Comparison of ENCODE assay signal across 26 cellular contexts in genomic region chr10:119320981-119321380, GRCh38.
DNase-seq lines count a peak whose midpoint lies in the region; ATAC-seq, FAIRE-seq and TF ChIP-seq lines count a peak whose summit lies in the region.
"Had no signal": no experiment of that assay in that cellular context is flagged by ENCODE, and none has a peak within 500 bp of the region (broad histone marks: within the 10 kb centered on the region; RNA-seq: fewer than 3 reads in every experiment).

No MANE protein-coding gene starts in this region.

- no peak for TF ChIP-seq POLR2A in GM12891 (IDR thresholded peaks at IDR 0.05; ENCODE audit: low read depth, low read length)

- H3K36me3 ChIP-seq in A673 (ENCODE audit: insufficient read depth, low read length, poor library complexity, severe bottlenecking) = no peaks in the 10 kb centered on the region
- H3K36me3 ChIP-seq in naive thymus-derived CD4-positive, alpha-beta T cell (ENCODE audit: control insufficient read depth in 2 of 3, insufficient read depth in 3 of 3, low read length in 3 of 3) = no peaks in the 10 kb centered on the region

- no peaks in the 10 kb centered on the region for H3K27me3 Mint-ChIP-seq in activated B cell treated with CpG ODN at 0.5 μM for 24 hours
- no peaks in the 10 kb centered on the region for H3K27me3 Mint-ChIP-seq in naive thymus-derived CD4-positive, alpha-beta T cell
- H3K27me3 Mint-ChIP-seq: activated naive CD4-positive, alpha-beta T cell treated with anti-CD3 and anti-CD28 coated beads, Interleukin-2, amount 50 U/mL, for 24 hours; CD4-positive, CD25-positive, alpha-beta regulatory T cell had no signal

- H3K4me3 Mint-ChIP-seq in activated B cell treated with CpG ODN at 0.5 μM for 24 hours = no peak overlapping the region
- no peak overlapping the region for H3K4me3 Mint-ChIP-seq in naive thymus-derived CD4-positive, alpha-beta T cell
- H3K4me3 Mint-ChIP-seq: activated naive CD4-positive, alpha-beta T cell treated with anti-CD3 and anti-CD28 coated beads, Interleukin-2, amount 50 U/mL, for 24 hours; CD4-positive, CD25-positive, alpha-beta regulatory T cell; dendritic cell treated with granulocyte-macrophage colony-stimulating factor and Interleukin-4, amounts not matched to agents 40 ng/mL and 50 ng/mL, for 4 days; stimulated activated effector memory CD8-positive, alpha-beta T cell treated with anti-CD3 and anti-CD28 coated beads, Interleukin-12 subunit alpha, Interleukin-12 subunit beta, amount 100 ng/mL, for 72 hours had no signal

- CTCF ChIA-PET in A673 (lab: Charles Lee) (interaction anchor here (1.1 kb wide), 1 partner anchor 122 kb away, joined by 3 read pairs; no protein-coding TSS in a partner anchor), activated B cell treated with CpG ODN at 0.5 μM for 24 hours (lab: Charles Lee) (interaction anchor here (1.3 kb wide), 1 partner anchor 110 kb away, joined by 3 read pairs; no protein-coding TSS in a partner anchor)
- CTCF ChIA-PET in naive thymus-derived CD4-positive, alpha-beta T cell (lab: Charles Lee) = interaction anchor here (1.1 kb wide), 1 partner anchor 114 kb away, joined by 3 read pairs; the partner anchor contains the start of gene GRK5

- POLR2A ChIA-PET in A673 (lab: Charles Lee; ENCODE audit: low non-redundant PET) = no interaction called here
- POLR2A ChIA-PET in activated B cell treated with CpG ODN at 0.5 μM for 24 hours (lab: Charles Lee) = interaction anchor here (0.6 to 1.0 kb wide), 3 partner anchors 12 to 277 kb away, joined by 3 read pairs; no protein-coding TSS in a partner anchor
- POLR2A ChIA-PET in naive thymus-derived CD4-positive, alpha-beta T cell (lab: Charles Lee) = no interaction called here

- BruUV-seq in A673 (replicated peaks; lab: Mats Ljungman, UMichigan) = no TSS peak

- H3K4me1 Mint-ChIP-seq in activated B cell treated with CpG ODN at 0.5 μM for 24 hours = peaks cover 72% of the 10 kb centered on the region
- peaks cover 19 to 70% (median 57%) of the 10 kb centered on the region in 7 donors for H3K4me1 Mint-ChIP-seq in naive thymus-derived CD4-positive, alpha-beta T cell

- intact Hi-C loops in A673 (cut with micrococcal nuclease; ENCODE audit: unreplicated experiment) (no loop called here), activated B cell treated with CpG ODN at 0.5 μM for 24 hours (cut with micrococcal nuclease) (no loop called here)
- intact Hi-C loops in naive thymus-derived CD4-positive, alpha-beta T cell (cut with micrococcal nuclease) = no loop called here

- H3K9me3 ChIP-seq in A673 (ENCODE audit: low read depth, low read length, poor library complexity, severe bottlenecking) = peaks cover 6% of the 10 kb centered on the region
- H3K9me3 ChIP-seq in naive thymus-derived CD4-positive, alpha-beta T cell (ENCODE audit: control insufficient read depth in 2 of 3, low read length in 3 of 3) = no peaks in the 10 kb centered on the region

- ATAC-seq in activated B cell treated with CpG ODN at 0.5 μM for 24 hours (ENCODE audit: low read depth) (peak; percentile 47), HG02798 (IDR thresholded peaks at IDR 0.05; ENCODE audit: poor library complexity, unreplicated experiment) (no peak), HG03108 (IDR thresholded peaks at IDR 0.05; ENCODE audit: unreplicated experiment) (no peak)
- peak; percentile 36 for ATAC-seq in naive thymus-derived CD4-positive, alpha-beta T cell
- ATAC-seq: stimulated activated effector memory CD8-positive, alpha-beta T cell treated with anti-CD3 and anti-CD28 coated beads, Interleukin-12 subunit alpha, Interleukin-12 subunit beta, amount 100 ng/mL, for 72 hours had no signal

- H3K27ac Mint-ChIP-seq in activated B cell treated with CpG ODN at 0.5 μM for 24 hours = peak overlapping the region; percentile 19
- H3K27ac Mint-ChIP-seq in naive thymus-derived CD4-positive, alpha-beta T cell = peak overlapping the region in 2 of 9 donors; percentile 15 to 48
- H3K27ac Mint-ChIP-seq: dendritic cell treated with granulocyte-macrophage colony-stimulating factor and Interleukin-4, amounts not matched to agents 40 ng/mL and 50 ng/mL, for 4 days had no signal

- FAIRE-seq in GM12891 (lab: Jason Lieb, UNC) = no peak
- FAIRE-seq: endometrium, H54, RCC 7860, small intestine, urothelium cell line had no signal

- DNase-seq in A673 (ENCODE audit: low spot score) (peak; percentile 90), GM12891 (ENCODE audit: insufficient read length, low spot score) (no peak), activated B cell treated with CpG ODN at 0.5 μM for 24 hours (no peak)
- no peak for DNase-seq in naive thymus-derived CD4-positive, alpha-beta T cell
- no peak for DNase-seq in activated effector memory CD4-positive, alpha-beta T cell treated with anti-CD3 and anti-CD28 coated beads, Interleukin-2, amount 50 U/mL, for 16 hours
- DNase-seq: activated CD4-positive, alpha-beta T cell treated with anti-CD3 and anti-CD28 coated beads, Interleukin-2, amount 50 U/mL, for 1 hour; activated CD8-positive, alpha-beta memory T cell treated with anti-CD3 and anti-CD28 coated beads, Interleukin-2, amount 50 U/mL, for 4 hours; aorta; caudate nucleus; CD4-positive, CD25-positive, alpha-beta regulatory T cell; EL; mammary epithelial cell; NCI-H1417; NCI-H2107; small intestine; stimulated activated CD4-positive, alpha-beta T cell treated with anti-CD3 and anti-CD28 coated beads, Interleukin-2, amount 100 ng/mL, for 48 hours had no signal

- TF ChIP-seq CTCF in A673 (conservative IDR thresholded peaks at IDR 0.05; ENCODE audit: low read depth, low read length) = no peak
- no peak for TF ChIP-seq CTCF in activated B cell treated with CpG ODN at 0.5 μM for 24 hours (IDR thresholded peaks at IDR 0.05)

- no peaks in the 10 kb centered on the region for H3K27me3 ChIP-seq in A673 (replicated peaks; ENCODE audit: insufficient read depth, low read depth, low read length, poor library complexity)
- H3K27me3 ChIP-seq in naive thymus-derived CD4-positive, alpha-beta T cell (ENCODE audit: control insufficient read depth in 2 of 2, insufficient read depth in 2 of 2, low read length in 2 of 2) = no peaks in the 10 kb centered on the region

- H3K4me3 ChIP-seq in A673 (ENCODE audit: low read depth, low read length, poor library complexity, severe bottlenecking) = no peak overlapping the region
- no peak overlapping the region for H3K4me3 ChIP-seq in naive thymus-derived CD4-positive, alpha-beta T cell (ENCODE audit: low read length)

- peak overlapping the region; percentile 77 for H3K27ac ChIP-seq in A673 (ENCODE audit: low read depth, low read length, poor library complexity, severe bottlenecking)
- H3K27ac ChIP-seq in naive thymus-derived CD4-positive, alpha-beta T cell (ENCODE audit: low read depth, low read length) = no peak overlapping the region
- H3K27ac ChIP-seq: HL-60 had no signal

- H3K4me1 ChIP-seq in A673 (ENCODE audit: insufficient read depth, low read length, poor library complexity, severe bottlenecking) = peaks cover 56% of the 10 kb centered on the region
- peaks cover 0 to 1% of the 10 kb centered on the region in 2 donors for H3K4me1 ChIP-seq in naive thymus-derived CD4-positive, alpha-beta T cell (ENCODE audit: control insufficient read depth in 2 of 2, insufficient read depth in 2 of 2, low read length in 2 of 2)

- no peaks in the 10 kb centered on the region for H3K9me3 Mint-ChIP-seq in activated B cell treated with CpG ODN at 0.5 μM for 24 hours
- no peaks in the 10 kb centered on the region for H3K9me3 Mint-ChIP-seq in naive thymus-derived CD4-positive, alpha-beta T cell
- H3K9me3 Mint-ChIP-seq: activated naive CD4-positive, alpha-beta T cell treated with anti-CD3 and anti-CD28 coated beads, Interleukin-2, amount 50 U/mL, for 24 hours; CD4-positive, CD25-positive, alpha-beta regulatory T cell; dendritic cell treated with granulocyte-macrophage colony-stimulating factor and Interleukin-4, amounts not matched to agents 40 ng/mL and 50 ng/mL, for 4 days; stimulated activated effector memory CD8-positive, alpha-beta T cell treated with anti-CD3 and anti-CD28 coated beads, Interleukin-12 subunit alpha, Interleukin-12 subunit beta, amount 100 ng/mL, for 72 hours had no signal

- H3K36me3 Mint-ChIP-seq in activated B cell treated with CpG ODN at 0.5 μM for 24 hours (ENCODE audit: low read depth) = peaks cover 15% of the 10 kb centered on the region
- peaks cover 0 to 10% (median 6%) of the 10 kb centered on the region in 5 donors for H3K36me3 Mint-ChIP-seq in naive thymus-derived CD4-positive, alpha-beta T cell
- H3K36me3 Mint-ChIP-seq: activated naive CD4-positive, alpha-beta T cell treated with anti-CD3 and anti-CD28 coated beads, Interleukin-2, amount 50 U/mL, for 24 hours; stimulated activated effector memory CD8-positive, alpha-beta T cell treated with anti-CD3 and anti-CD28 coated beads, Interleukin-12 subunit alpha, Interleukin-12 subunit beta, amount 100 ng/mL, for 72 hours had no signal

TF ChIP-seq in GM12891, 5 proteins besides CTCF, POLR2A, EP300 and RAD21:
- TF ChIP-seq TAF1 (IDR thresholded peaks at IDR 0.05; ENCODE audit: low read depth, low read length) (no peak), POLR2AphosphoS5 (IDR thresholded peaks at IDR 0.05; ENCODE audit: low read depth, low read length) (no peak), PAX5 (IDR thresholded peaks at IDR 0.05; ENCODE audit: insufficient read depth, low read length, severe bottlenecking) (no peak), SPI1 (IDR thresholded peaks at IDR 0.05; ENCODE audit: low read depth, low read length) (peak; percentile 69), POU2F2 (IDR thresholded peaks at IDR 0.05; ENCODE audit: low read depth, low read length) (no peak)

Comparison
In these comparisons a context has a peak if more than half of its experiments do, and no peak if none do; other contexts are left out.
1. ATAC-seq: peak in activated B cell treated with CpG ODN at 0.5 μM for 24 hours (single experiment) and naive thymus-derived CD4-positive, alpha-beta T cell (single experiment); none in HG02798 (single experiment) and HG03108 (single experiment).